ENCODE assay signal across 9 cellular contexts in genomic region chr2:159879061-159879604, GRCh38. TPM values are rescaled to one million over a fixed set of nuclear protein-coding genes. Genes with fewer than 3 reads are reported as not detected.
A peak's percentile ranks its signal among the peaks of the same experiment; 100 is the strongest.
DNase-seq lines count a peak whose midpoint lies in the region; ATAC-seq lines count a peak whose summit lies in the region.
"Had no signal": no experiment of that assay in that cellular context is flagged by ENCODE, and none has a peak within 500 bp of the region (broad histone marks: within the 10 kb centered on the region; RNA-seq: fewer than 3 reads in every experiment).

No MANE protein-coding gene starts in this region.

- peak; percentile 21 for DNase-seq in GM03348 (ENCODE audit: low spot score)
- DNase-seq in dermis blood vessel endothelial cell, result peak; percentile 4
- no peak for DNase-seq in HPDE6-E6E7 (ENCODE audit: extremely low spot score)
- DNase-seq in SHP77 treated with DMSO at 0.1 percent for 48 hours (lab: John Stamatoyannopoulos, UW), result no peak
- DNase-seq in left lobe of liver (ENCODE audit: low spot score), result no peak
- no peak for DNase-seq in NK-92 (lab: John Stamatoyannopoulos, UW; ENCODE audit: unreplicated experiment)

- ATAC-seq in GM19455 (IDR thresholded peaks at IDR 0.05; ENCODE audit: unreplicated experiment) (peak; percentile 83), HG03280 (IDR thresholded peaks at IDR 0.05; ENCODE audit: unreplicated experiment) (peak; percentile 83), left lobe of liver (no peak)

RNA-seq across cellular contexts. Expression of gene LY75, which starts 25.4 kb away (rescaled TPM):
- 34.2 and 55.7 TPM in 2 replicates for total RNA-seq in dermis blood vessel endothelial cell
- 0.68 TPM for total RNA-seq in left lobe of liver
- total RNA-seq: SK-MEL-5 had no signal

Comparison
In these comparisons a context has a peak if more than half of its experiments do, and no peak if none do; other contexts are left out.
1. DNase-seq: peak in GM03348 (single experiment) and dermis blood vessel endothelial cell (single experiment); none in HPDE6-E6E7 (single experiment), SHP77 treated with DMSO at 0.1 percent for 48 hours (single experiment), left lobe of liver (single experiment) and NK-92 (single experiment).
2. RNA of gene LY75, which starts 25.4 kb away (total RNA-seq): 34.2 to 55.7 TPM in dermis blood vessel endothelial cell; 0.68 TPM in left lobe of liver (single experiment); every median in the first group is over 10 times any median in the second.